ENCODE assay signal across 37 cellular contexts in the genomic region with DNA sequence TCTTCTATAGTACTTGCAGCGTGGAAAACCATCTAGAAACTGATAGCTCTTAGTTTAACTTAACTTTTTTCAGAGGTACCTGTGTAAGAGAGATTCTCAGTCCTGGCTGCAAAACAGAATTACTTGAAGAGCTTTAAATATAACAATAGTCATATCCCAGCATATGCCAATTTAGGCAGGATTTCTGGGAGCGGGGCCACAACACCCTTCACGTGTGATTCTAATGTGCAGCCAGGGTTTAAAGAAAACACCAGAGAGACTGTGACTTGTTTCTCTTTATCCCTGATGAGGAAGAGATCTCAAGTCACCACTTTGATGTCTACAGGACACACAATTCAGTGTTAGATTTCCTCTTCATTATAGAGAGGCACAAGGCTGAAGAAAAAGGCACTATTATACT.
"Had no signal": no experiment of that assay in that cellular context is flagged by ENCODE, and none has a peak within 500 bp of the region (broad histone marks: within the 10 kb centered on the region; RNA-seq: fewer than 3 reads in every experiment).

No MANE protein-coding gene starts in this region.

- H3K4me1 Mint-ChIP-seq: activated B cell treated with CpG ODN at 0.5 μM for 24 hours; activated CD4-positive, alpha-beta memory T cell treated with anti-CD3 and anti-CD28 coated beads, Interleukin-2, amount 10 ng/mL, durations not matched to agents 7 days and 5 days; activated CD8-positive, alpha-beta memory T cell treated with anti-CD3 and anti-CD28 coated beads, Interleukin-2, amount 10 ng/mL, durations not matched to agents 7 days and 5 days; activated T-helper 17 cell treated with anti-CD3 and anti-CD28 coated beads, Interleukin-2, amount 50 U/mL, for 72 hours; central memory CD8-positive, alpha-beta T cell had no signal

- H3K36me3 Mint-ChIP-seq: activated CD8-positive, alpha-beta memory T cell treated with anti-CD3 and anti-CD28 coated beads, Interleukin-2, amount 10 ng/mL, durations not matched to agents 7 days and 5 days; activated naive CD8-positive, alpha-beta T cell treated with anti-CD3 and anti-CD28 coated beads for 36 hours had no signal

- H3K4me3 ChIP-seq: MG63, Peyer's patch had no signal

- H3K9me3 ChIP-seq: MG63, Peyer's patch had no signal

- H3K9me3 Mint-ChIP-seq: activated B cell treated with CpG ODN at 0.5 μM for 24 hours; activated CD4-positive, alpha-beta memory T cell treated with anti-CD3 and anti-CD28 coated beads, Interleukin-2, amount 10 ng/mL, durations not matched to agents 7 days and 5 days; activated naive CD8-positive, alpha-beta T cell treated with anti-CD3 and anti-CD28 coated beads for 36 hours; activated T-cell treated with anti-CD3 and anti-CD28 coated beads, Interleukin-2, amount 50 U/mL, for 72 hours; activated T-helper 17 cell treated with anti-CD3 and anti-CD28 coated beads, Interleukin-2, amount 50 U/mL, for 72 hours; central memory CD8-positive, alpha-beta T cell had no signal

- H3K27ac ChIP-seq: brain microvascular endothelial cell, Peyer's patch, VCaP had no signal

- H3K4me1 ChIP-seq: Peyer's patch had no signal

- H3K27me3 Mint-ChIP-seq: activated B cell treated with CpG ODN at 0.5 μM for 24 hours; activated CD4-positive, alpha-beta memory T cell treated with anti-CD3 and anti-CD28 coated beads, Interleukin-2, amount 10 ng/mL, durations not matched to agents 7 days and 5 days; activated CD8-positive, alpha-beta memory T cell treated with anti-CD3 and anti-CD28 coated beads, Interleukin-2, amount 10 ng/mL, durations not matched to agents 7 days and 5 days; activated naive CD8-positive, alpha-beta T cell treated with anti-CD3 and anti-CD28 coated beads for 36 hours; activated T-helper 17 cell treated with anti-CD3 and anti-CD28 coated beads, Interleukin-2, amount 50 U/mL, for 72 hours; central memory CD8-positive, alpha-beta T cell had no signal

- H3K4me3 Mint-ChIP-seq: activated B cell treated with CpG ODN at 0.5 μM for 24 hours; activated CD4-positive, alpha-beta memory T cell treated with anti-CD3 and anti-CD28 coated beads, Interleukin-2, amount 10 ng/mL, durations not matched to agents 7 days and 5 days; activated CD8-positive, alpha-beta memory T cell treated with anti-CD3 and anti-CD28 coated beads, Interleukin-2, amount 10 ng/mL, durations not matched to agents 7 days and 5 days; activated naive CD8-positive, alpha-beta T cell treated with anti-CD3 and anti-CD28 coated beads for 36 hours; activated T-cell treated with anti-CD3 and anti-CD28 coated beads, Interleukin-2, amount 50 U/mL, for 72 hours; activated T-helper 17 cell treated with anti-CD3 and anti-CD28 coated beads, Interleukin-2, amount 50 U/mL, for 72 hours; central memory CD8-positive, alpha-beta T cell had no signal

- H3K27ac Mint-ChIP-seq: activated B cell treated with CpG ODN at 0.5 μM for 24 hours; activated CD4-positive, alpha-beta memory T cell treated with anti-CD3 and anti-CD28 coated beads, Interleukin-2, amount 10 ng/mL, durations not matched to agents 7 days and 5 days; activated CD8-positive, alpha-beta memory T cell treated with anti-CD3 and anti-CD28 coated beads, Interleukin-2, amount 10 ng/mL, durations not matched to agents 7 days and 5 days; activated naive CD8-positive, alpha-beta T cell treated with anti-CD3 and anti-CD28 coated beads for 36 hours; activated T-cell treated with anti-CD3 and anti-CD28 coated beads, Interleukin-2, amount 50 U/mL, for 72 hours; activated T-helper 17 cell treated with anti-CD3 and anti-CD28 coated beads, Interleukin-2, amount 50 U/mL, for 72 hours had no signal

- H3K36me3 ChIP-seq: brain microvascular endothelial cell, MG63, Peyer's patch had no signal

- H3K27me3 ChIP-seq: brain microvascular endothelial cell, MG63, Peyer's patch had no signal

- ATAC-seq: activated CD8-positive, alpha-beta memory T cell treated with anti-CD3 and anti-CD28 coated beads, Interleukin-2, amount 10 ng/mL, durations not matched to agents 7 days and 5 days; activated T-cell treated with anti-CD3 and anti-CD28 coated beads, Interleukin-2, amount 50 U/mL, for 72 hours; activated T-helper 17 cell treated with anti-CD3 and anti-CD28 coated beads, Interleukin-2, amount 50 U/mL, for 72 hours; PC-3 had no signal

- DNase-seq: activated B cell treated with CpG ODN at 0.5 μM for 24 hours; activated CD4-positive, alpha-beta memory T cell treated with anti-CD3 and anti-CD28 coated beads, Interleukin-2, amount 10 ng/mL, durations not matched to agents 7 days and 5 days; activated CD4-positive, alpha-beta T cell treated with anti-CD3 and anti-CD28 coated beads for 48 hours; activated CD4-positive, CD25-positive, alpha-beta regulatory T cell treated with anti-CD3 and anti-CD28 coated beads, Interleukin-2, amount 50 U/mL, for 72 hours; activated CD8-positive, alpha-beta memory T cell treated with anti-CD3 and anti-CD28 coated beads for 24 hours; activated CD8-positive, alpha-beta memory T cell treated with anti-CD3 and anti-CD28 coated beads, Interleukin-2, amount 10 ng/mL, durations not matched to agents 7 days and 5 days; activated CD8-positive, alpha-beta memory T cell treated with anti-CD3 and anti-CD28 coated beads, Interleukin-2, amount 50 U/mL, for 48 hours; activated effector memory CD4-positive, alpha-beta T cell treated with anti-CD3 and anti-CD28 coated beads, Interleukin-2, amount 50 U/mL, for 16 hours; activated naive CD4-positive, alpha-beta T cell; activated naive CD4-positive, alpha-beta T cell treated with anti-CD3 and anti-CD28 coated beads, Interleukin-2, amount 50 U/mL, for 16 hours; activated naive CD8-positive, alpha-beta T cell treated with anti-CD3 and anti-CD28 coated beads for 36 hours; activated T-cell treated with anti-CD3 and anti-CD28 coated beads, Interleukin-2, amount 50 U/mL, for 1 hour; activated T-cell treated with anti-CD3 and anti-CD28 coated beads, Interleukin-2, amount 50 U/mL, for 72 hours; amniotic stem cell; aorta; brain microvascular endothelial cell; Kasumi-1; KG1; MG63; NCI-H1048; NCI-H1105 treated with DMSO at 0.1 percent for 48 hours; NCI-H1436 treated with DMSO at 0.1 percent for 48 hours; NCI-H1694 treated with DMSO at 0.1 percent for 48 hours; NCI-H2029; NCI-H345; NCI-H524 treated with DMSO at 0.1 percent for 48 hours; NK-92 treated with Interleukin-12 subunit alpha and Interleukin-12 subunit beta, amount 100 ng/mL, for 24 hours; PC-3; Peyer's patch; RPMI8226; SW 1271; T-helper 1 cell; T-helper 2 cell; T-helper 9 cell had no signal
